ENCODE assay signal across 26 cellular contexts in genomic region chr2:151904807-151905206, GRCh38.
A peak's percentile ranks its signal among the peaks of the same experiment; 100 is the strongest.
DNase-seq lines count a peak whose midpoint lies in the region; ATAC-seq and TF ChIP-seq lines count a peak whose summit lies in the region.
"Had no signal": no experiment of that assay in that cellular context is flagged by ENCODE, and none has a peak within 500 bp of the region (broad histone marks: within the 10 kb centered on the region; RNA-seq: fewer than 3 reads in every experiment).

No MANE protein-coding gene starts in this region.

- no peaks in the 10 kb centered on the region for H3K27me3 ChIP-seq in right atrium auricular region
- no peaks in the 10 kb centered on the region for H3K27me3 ChIP-seq in left lung
- H3K27me3 ChIP-seq: suprapubic skin had no signal

- TF ChIP-seq CTCF in right atrium auricular region (IDR thresholded peaks at IDR 0.05) = no peak
- no peak for TF ChIP-seq CTCF in left lung (IDR thresholded peaks at IDR 0.05)

- no peak for DNase-seq in Right ventricle myocardium superior
- DNase-seq in right atrium auricular region (ENCODE audit: low spot score) = no peak
- DNase-seq in OCI-M1 (lab: John Stamatoyannopoulos, UW) = peak; percentile 49
- DNase-seq in left lung = no peak
- no peak for DNase-seq in stimulated activated naive B cell treated with anti-CD40 and anti-IgM and Interleukin-4, amounts not matched to agents 10 μg/mL and 1 μg/mL and 100 μg/mL, for 72 hours
- DNase-seq in NCI-H82 treated with DMSO at 0.1 percent for 48 hours (lab: John Stamatoyannopoulos, UW; ENCODE audit: unreplicated experiment) = no peak
- DNase-seq: activated CD4-positive, alpha-beta T cell treated with anti-CD3 and anti-CD28 coated beads, Interleukin-2, amount 50 U/mL, for 1 hour; activated naive CD4-positive, alpha-beta T cell treated with anti-CD3 and anti-CD28 coated beads, Interleukin-2, amount 10 ng/mL, durations not matched to agents 7 days and 5 days; amniotic stem cell; Caco-2; dermis blood vessel endothelial cell; DND-41; IMR-90; islet precursor cell; mammary epithelial cell; NCI-H2029 treated with DMSO at 0.1 percent for 48 hours; NCI-H345; NCI-H82; small intestine; stimulated activated CD4-positive, alpha-beta T cell treated with anti-CD3 and anti-CD28 coated beads, Interleukin-2, amount 100 ng/mL, for 24 hours had no signal

- H3K9me3 Mint-ChIP-seq in stimulated activated naive B cell treated with anti-CD40 and anti-IgM and Interleukin-4, amounts not matched to agents 10 μg/mL and 1 μg/mL and 100 μg/mL, for 72 hours = no peaks in the 10 kb centered on the region
- H3K9me3 Mint-ChIP-seq: activated naive CD4-positive, alpha-beta T cell treated with anti-CD3 and anti-CD28 coated beads, Interleukin-2, amount 10 ng/mL, durations not matched to agents 7 days and 5 days had no signal

- no peaks in the 10 kb centered on the region for H3K27me3 Mint-ChIP-seq in stimulated activated naive B cell treated with anti-CD40 and anti-IgM and Interleukin-4, amounts not matched to agents 10 μg/mL and 1 μg/mL and 100 μg/mL, for 72 hours
- H3K27me3 Mint-ChIP-seq: B cell had no signal

- H3K4me3 ChIP-seq in right atrium auricular region = no peak overlapping the region
- H3K4me3 ChIP-seq in left lung = no peak overlapping the region
- H3K4me3 ChIP-seq: GM12878, SK-N-MC, suprapubic skin had no signal

- ATAC-seq in Right ventricle myocardium superior (ENCODE audit: poor library complexity) (peak; percentile 70), left lung (peak; percentile 30), HG03159 (IDR thresholded peaks at IDR 0.05; ENCODE audit: unreplicated experiment) (no peak), HG03571 (IDR thresholded peaks at IDR 0.05; ENCODE audit: unreplicated experiment) (no peak)
- ATAC-seq in stimulated activated naive B cell treated with anti-CD40 and anti-IgM and Interleukin-4, amounts not matched to agents 10 μg/mL and 1 μg/mL and 100 μg/mL, for 72 hours (replicated peaks) = peak; percentile 50 to 59
- ATAC-seq: GM12878 had no signal

- H3K4me3 Mint-ChIP-seq in stimulated activated naive B cell treated with anti-CD40 and anti-IgM and Interleukin-4, amounts not matched to agents 10 μg/mL and 1 μg/mL and 100 μg/mL, for 72 hours = no peak overlapping the region
- H3K4me3 Mint-ChIP-seq: activated naive CD4-positive, alpha-beta T cell treated with anti-CD3 and anti-CD28 coated beads, Interleukin-2, amount 10 ng/mL, durations not matched to agents 7 days and 5 days; B cell had no signal

- H3K9me3 ChIP-seq in right atrium auricular region (no peaks in the 10 kb centered on the region), left lung (no peaks in the 10 kb centered on the region)
- H3K9me3 ChIP-seq: Caco-2, suprapubic skin had no signal

- H3K4me1 ChIP-seq in right atrium auricular region (peaks cover 0 to 31% of the 10 kb centered on the region in 2 donors), left lung (peaks cover 0 to 25% of the 10 kb centered on the region in 2 donors)
- H3K4me1 ChIP-seq: Caco-2 had no signal

- H3K27ac ChIP-seq in right atrium auricular region (peak overlapping the region in 1 of 2 donors; percentile 36), left lung (no peak overlapping the region)
- H3K27ac ChIP-seq: SK-N-MC, suprapubic skin had no signal

- intact Hi-C loops in Right ventricle myocardium superior (cut with DNase I) = no loop called here
- intact Hi-C loops in left lung (cut with DNase I) = no loop called here

- peaks cover 11 to 20% of the 10 kb centered on the region in 2 donors for H3K4me1 Mint-ChIP-seq in stimulated activated naive B cell treated with anti-CD40 and anti-IgM and Interleukin-4, amounts not matched to agents 10 μg/mL and 1 μg/mL and 100 μg/mL, for 72 hours
- H3K4me1 Mint-ChIP-seq: activated naive CD4-positive, alpha-beta T cell treated with anti-CD3 and anti-CD28 coated beads, Interleukin-2, amount 10 ng/mL, durations not matched to agents 7 days and 5 days had no signal

- H3K27ac Mint-ChIP-seq in stimulated activated naive B cell treated with anti-CD40 and anti-IgM and Interleukin-4, amounts not matched to agents 10 μg/mL and 1 μg/mL and 100 μg/mL, for 72 hours = no peak overlapping the region
- H3K27ac Mint-ChIP-seq: activated naive CD4-positive, alpha-beta T cell treated with anti-CD3 and anti-CD28 coated beads, Interleukin-2, amount 10 ng/mL, durations not matched to agents 7 days and 5 days; B cell had no signal

- H3K36me3 Mint-ChIP-seq in stimulated activated naive B cell treated with anti-CD40 and anti-IgM and Interleukin-4, amounts not matched to agents 10 μg/mL and 1 μg/mL and 100 μg/mL, for 72 hours = no peaks in the 10 kb centered on the region
- H3K36me3 Mint-ChIP-seq: activated naive CD4-positive, alpha-beta T cell treated with anti-CD3 and anti-CD28 coated beads, Interleukin-2, amount 10 ng/mL, durations not matched to agents 7 days and 5 days had no signal

- H3K36me3 ChIP-seq in right atrium auricular region = no peaks in the 10 kb centered on the region
- no peaks in the 10 kb centered on the region for H3K36me3 ChIP-seq in left lung
- H3K36me3 ChIP-seq: suprapubic skin had no signal

Comparison
In these comparisons a context has a peak if more than half of its experiments do, and no peak if none do; other contexts are left out.
1. ATAC-seq: peak in Right ventricle myocardium superior (single experiment), left lung (single experiment) and stimulated activated naive B cell treated with anti-CD40 and anti-IgM and Interleukin-4, amounts not matched to agents 10 μg/mL and 1 μg/mL and 100 μg/mL, for 72 hours (2 of 2); none in HG03159 (single experiment) and HG03571 (single experiment).